In genomic region chr17:21252875-21253645, GRCh38 we compare ENCODE assay signal across 8 cellular contexts. TPM values are rescaled to one million over a fixed set of nuclear protein-coding genes. Genes with fewer than 3 reads are reported as not detected.
A peak's percentile ranks its signal among the peaks of the same experiment; 100 is the strongest.
DNase-seq lines count a peak whose midpoint lies in the region; ATAC-seq and TF ChIP-seq lines count a peak whose summit lies in the region.

NATD1 (minus strand) TSS chr17:21253410; CDS start chr17:21253264, 146 bp downstream.

- TF ChIP-seq EP300 in gastroesophageal sphincter (IDR thresholded peaks at IDR 0.05), result no peak

- peak within 1 kb of the TSS; percentile 95 for H3K4me2 ChIP-seq in IMR-90 (ENCODE audit: low read depth, low read length)

- DNase-seq in Caco-2 (peak; percentile 78 to 79), IMR-90 (peak; percentile 78), SJCRH30 (peak; percentile 89 to 95)
- DNase-seq in activated naive CD4-positive, alpha-beta T cell (lab: John Stamatoyannopoulos, UW), result peak; percentile 44 to 79 (median 66)

- CTCF ChIA-PET in Caco-2 (lab: Charles Lee), result interaction anchor here (0.6 kb wide), 1 partner anchor 13 kb away, joined by 3 read pairs; no protein-coding TSS in a partner anchor
- CTCF ChIA-PET in IMR-90 (lab: Yijun Ruan, JAX), result no interaction called here

- POLR2A ChIA-PET in Caco-2 (lab: Charles Lee), result no interaction called here
- POLR2A ChIA-PET in IMR-90 (lab: Charles Lee; ENCODE audit: unreplicated experiment), result interaction anchor here (0.6 kb wide), 1 partner anchor 20 kb away, joined by 3 read pairs; no protein-coding TSS in a partner anchor

- H4K91ac ChIP-seq in IMR-90 (ENCODE audit: insufficient read depth, low read depth, low read length), result peak within 1 kb of the TSS; percentile 2; the same call in 1 of the 2 replicates

- H3K18ac ChIP-seq in IMR-90 (ENCODE audit: low read depth, low read length), result peak within 1 kb of the TSS; percentile 73; the same call in 1 of the 2 replicates

- peak within 1 kb of the TSS; percentile 83 for H2AK9ac ChIP-seq in IMR-90 (replicated peaks; ENCODE audit: low read depth, low read length, poor library complexity)

- H3K27me3 ChIP-seq in Caco-2 (replicated peaks; ENCODE audit: control insufficient read depth, insufficient read depth, low read length) (no peaks in the 10 kb centered on the region), IMR-90 (ENCODE audit: control insufficient read depth, insufficient read depth, low read length) (no peaks in the 10 kb centered on the region), SJCRH30 (peaks cover 19% of the 10 kb centered on the region), gastroesophageal sphincter (no peaks in the 10 kb centered on the region), neutrophil (no peaks in the 10 kb centered on the region), subcutaneous abdominal adipose tissue (ENCODE audit: control insufficient read depth in 5 of 5, insufficient read depth in 4 of 5, low read length in 5 of 5) (no peaks in the 10 kb centered on the region)

- peak within 1 kb of the TSS; percentile 10 for H2AK5ac ChIP-seq in IMR-90 (ENCODE audit: low read depth, low read length)

- H4K5ac ChIP-seq in IMR-90 (ENCODE audit: low read depth, low read length), result peak within 1 kb of the TSS; percentile 70

- WGBS in IMR-90 (ENCODE audit: extremely low coverage in 2 of 2, insufficient read length in 1 of 2), 2 experiments, result 1% methylated on average over 36 of the region's 113 CpGs; no CpG with 5 or more reads in 1 of the 2 experiments
- 0% methylated on average over 7 to 10 of the region's 113 CpGs for WGBS in gastroesophageal sphincter (ENCODE audit: low coverage in 1 of 2), 2 donors

- peaks cover 6% of the 10 kb centered on the region; the same call in 1 of the 2 replicates for H4K20me1 ChIP-seq in IMR-90 (ENCODE audit: insufficient read depth, low read length)

- in situ Hi-C loops in IMR-90 (cut with MboI; ENCODE audit: low sequenced_read_pairs), result no loop called here

- peak; percentile 74 for ATAC-seq in GM21423 (IDR thresholded peaks at IDR 0.05; ENCODE audit: unreplicated experiment)
- ATAC-seq in IMR-90 (ENCODE audit: low read depth), result peak; percentile 71
- peak; percentile 91 for ATAC-seq in gastroesophageal sphincter

- TF ChIP-seq POLR2A in IMR-90 (IDR thresholded peaks at IDR 0.05; ENCODE audit: low read depth, low read length) (no peak), gastroesophageal sphincter (IDR thresholded peaks at IDR 0.05) (peak in 1 of 2 donors; percentile 15)

- H4K8ac ChIP-seq in IMR-90 (ENCODE audit: low read depth in 2 of 2, low read length in 2 of 2), result peak within 1 kb of the TSS; percentile 66 to 91; a peak in 3 of 4 replicates

- H3K9me3 ChIP-seq in Caco-2 (no peaks in the 10 kb centered on the region), IMR-90 (ENCODE audit: control insufficient read depth, insufficient read depth, low read length) (no peaks in the 10 kb centered on the region), SJCRH30 (replicated peaks) (no peaks in the 10 kb centered on the region), gastroesophageal sphincter (no peaks in the 10 kb centered on the region), neutrophil (no peaks in the 10 kb centered on the region), subcutaneous abdominal adipose tissue (ENCODE audit: control insufficient read depth in 5 of 5, low read length in 5 of 5) (no peaks in the 10 kb centered on the region)

- peak within 1 kb of the TSS; percentile 44 for H3K4ac ChIP-seq in IMR-90 (ENCODE audit: low read depth, low read length)

- no peak for TF ChIP-seq RAD21 in IMR-90 (IDR thresholded peaks at IDR 0.05; ENCODE audit: low read length)

- H3K27ac Mint-ChIP-seq in Caco-2 (ENCODE audit: unreplicated experiment), result no peak within 1 kb of the TSS

- H3K4me1 Mint-ChIP-seq in Caco-2 (ENCODE audit: low read depth, unreplicated experiment), result peaks cover 14% of the 10 kb centered on the region

- H2BK120ac ChIP-seq in IMR-90 (ENCODE audit: low read depth, low read length), result peak within 1 kb of the TSS; percentile 28; the same call in 1 of the 2 replicates

- H3K4me3 ChIP-seq in Caco-2 (ENCODE audit: low read depth, low read length) (peak within 1 kb of the TSS; percentile 64), IMR-90 (ENCODE audit: insufficient read depth, low read depth, low read length) (peak within 1 kb of the TSS; percentile 50), SJCRH30 (peak within 1 kb of the TSS; percentile 54), gastroesophageal sphincter (peak within 1 kb of the TSS; percentile 79 to 84), neutrophil (ENCODE audit: low read depth in 1 of 2, low read length in 1 of 2) (peak within 1 kb of the TSS; percentile 75 to 91), subcutaneous abdominal adipose tissue (ENCODE audit: low read depth in 1 of 5, low read length in 5 of 5) (peak within 1 kb of the TSS; percentile 70 to 83 (median 75))

- H3K4me1 ChIP-seq in Caco-2 (peaks cover 8% of the 10 kb centered on the region; the same call in 1 of the 2 replicates), IMR-90 (ENCODE audit: control insufficient read depth, insufficient read depth, low read length) (peaks cover 8% of the 10 kb centered on the region), SJCRH30 (peaks cover 11% of the 10 kb centered on the region; the same call in 1 of the 2 replicates), gastroesophageal sphincter (peaks cover 0 to 48% (median 22%) of the 10 kb centered on the region in 3 donors), neutrophil (ENCODE audit: control insufficient read depth in 1 of 2, insufficient read depth in 1 of 2, low read depth in 1 of 2, low read length in 1 of 2) (peaks cover 39 to 49% of the 10 kb centered on the region in 2 experiments), subcutaneous abdominal adipose tissue (ENCODE audit: control insufficient read depth in 5 of 5, insufficient read depth in 5 of 5, low read length in 5 of 5) (peaks cover 7 to 52% (median 48%) of the 10 kb centered on the region in 5 donors)

- no peaks in the 10 kb centered on the region for H3K9me3 Mint-ChIP-seq in Caco-2 (ENCODE audit: unreplicated experiment)

- H2BK5ac ChIP-seq in IMR-90 (ENCODE audit: low read depth, low read length, poor library complexity, severe bottlenecking), result no peak within 1 kb of the TSS

- peak within 1 kb of the TSS; percentile 74; the same call in 1 of the 2 replicates for H3K23ac ChIP-seq in IMR-90 (ENCODE audit: low read depth, low read length)

- H3K4me3 Mint-ChIP-seq in Caco-2 (ENCODE audit: unreplicated experiment), result peak within 1 kb of the TSS; percentile 72

- H3K27ac ChIP-seq in IMR-90 (ENCODE audit: insufficient read depth, low read length) (peak within 1 kb of the TSS; percentile 21; the same call in 1 of the 2 replicates), SJCRH30 (no peak within 1 kb of the TSS), gastroesophageal sphincter (peak within 1 kb of the TSS; percentile 11 to 91 (median 79)), neutrophil (peak within 1 kb of the TSS; percentile 92), subcutaneous abdominal adipose tissue (ENCODE audit: low read depth, low read length) (peak within 1 kb of the TSS; percentile 76)

- no peak within 1 kb of the TSS for H3K56ac ChIP-seq in IMR-90 (ENCODE audit: extremely low read depth, insufficient read depth, low read length)

- peaks cover 4% of the 10 kb centered on the region for H3K36me3 Mint-ChIP-seq in Caco-2 (ENCODE audit: insufficient read depth, unreplicated experiment)

- no peaks in the 10 kb centered on the region; the same call in 1 of the 2 replicates for H3K9me1 ChIP-seq in IMR-90 (ENCODE audit: insufficient read depth, low read length)

- no peaks in the 10 kb centered on the region for H3K27me3 Mint-ChIP-seq in Caco-2 (ENCODE audit: insufficient read depth, unreplicated experiment)

- peak within 1 kb of the TSS; percentile 0; the same call in 1 of the 2 replicates for H3K14ac ChIP-seq in IMR-90 (replicated peaks; ENCODE audit: low read depth, low read length)

- TF ChIP-seq CTCF in Caco-2 (IDR thresholded peaks at IDR 0.05; ENCODE audit: insufficient read depth in 1 of 2, low read depth in 1 of 2, low read length in 1 of 2, severe bottlenecking in 1 of 2, unreplicated experiment in 1 of 2) (no peak), IMR-90 (conservative IDR thresholded peaks at IDR 0.05; ENCODE audit: low read depth, low read length) (no peak), gastroesophageal sphincter (IDR thresholded peaks at IDR 0.05) (peak in 1 of 4 experiments; percentile 7), neutrophil (IDR thresholded peaks at IDR 0.05) (no peak)

- BruUV-seq in Caco-2 (replicated peaks; lab: Mats Ljungman, UMichigan) (no TSS peak), IMR-90 (replicated peaks; lab: Mats Ljungman, UMichigan) (no TSS peak)

- H3K36me3 ChIP-seq in Caco-2 (ENCODE audit: control insufficient read depth, insufficient read depth, low read length) (no peaks in the 10 kb centered on the region), IMR-90 (ENCODE audit: control insufficient read depth, insufficient read depth, low read length) (no peaks in the 10 kb centered on the region), SJCRH30 (no peaks in the 10 kb centered on the region), gastroesophageal sphincter (no peaks in the 10 kb centered on the region), neutrophil (peaks cover 7% of the 10 kb centered on the region), subcutaneous abdominal adipose tissue (ENCODE audit: control insufficient read depth in 5 of 5, insufficient read depth in 5 of 5, low read length in 5 of 5) (no peaks in the 10 kb centered on the region)

- dilution Hi-C loops in IMR-90 (cut with HindIII; ENCODE audit: low sequenced_read_pairs, unreplicated experiment), result no loop called here

- peaks cover 4 to 17% of the 10 kb centered on the region in 2 experiments for H3K79me1 ChIP-seq in IMR-90 (ENCODE audit: low read depth in 1 of 2, low read length in 2 of 2)

- no peak within 1 kb of the TSS for H2BK15ac ChIP-seq in IMR-90 (ENCODE audit: low read depth, low read length)

- H3K9ac ChIP-seq in IMR-90 (ENCODE audit: low read depth, low read length), result peak within 1 kb of the TSS; percentile 67
- peak within 1 kb of the TSS; percentile 53 to 86 (median 75) for H3K9ac ChIP-seq in subcutaneous abdominal adipose tissue (ENCODE audit: low read length in 5 of 5)

- intact Hi-C loops in Caco-2 (cut with micrococcal nuclease; ENCODE audit: unreplicated experiment), result loop anchor here (1.0 kb wide), 1 partner anchor 39 kb away; the partner anchor contains the start of gene TMEM11
- intact Hi-C loops in IMR-90 (cut with micrococcal nuclease), result loop anchor here (5.0 kb wide), 1 partner anchor 126 kb away; the partner anchor contains the start of gene DHRS7B

- no peak within 1 kb of the TSS for H2BK20ac ChIP-seq in IMR-90 (ENCODE audit: low read depth, low read length)

- H2AFZ ChIP-seq in IMR-90 (replicated peaks; ENCODE audit: low read length, poor library complexity), result peak within 1 kb of the TSS; percentile 84

RNA-seq across cellular contexts. Expression of gene NATD1, which starts in this region (rescaled TPM):
- total RNA-seq in Caco-2 (2022) (14.4 and 18.4 TPM in 2 replicates), IMR-90 (2012; rRNA removed) (0.56 and 0.90 TPM in 2 replicates), gastroesophageal sphincter (10 to 100 TPM in 3 of 4 donors, 1 to 10 TPM in 1; 8.9 to 22.2 (median 15.4) TPM)
- polyA plus RNA-seq in IMR-90 (2012; rRNA removed), result 4.1 and 4.3 TPM in 2 replicates
- polyA plus RNA-seq in IMR-90 (2012; cell fraction: cytosol; rRNA removed), result 2.2 and 5.3 TPM in 2 replicates
- 4.7 and 7.3 TPM in 2 replicates for polyA plus RNA-seq in IMR-90 (2012; cell fraction: nucleus; rRNA removed; ENCODE audit: low replicate concordance)
- total RNA-seq in SJCRH30 (2014; rRNA removed; shearing (Covaris generic)), result 5.1 and 5.4 TPM in 2 replicates
